17 cellular contexts compared by ENCODE assay signal in genomic region chr12:53478865-53479264, GRCh38. TPM values are rescaled to one million over a fixed set of nuclear protein-coding genes. Genes with fewer than 3 reads are reported as not detected.
A peak's percentile ranks its signal among the peaks of the same experiment; 100 is the strongest.
DNase-seq lines count a peak whose midpoint lies in the region; ATAC-seq and TF ChIP-seq lines count a peak whose summit lies in the region.
"Had no signal": no experiment of that assay in that cellular context is flagged by ENCODE, and none has a peak within 500 bp of the region (broad histone marks: within the 10 kb centered on the region; RNA-seq: fewer than 3 reads in every experiment).

No MANE protein-coding gene starts in this region.

- H3T11ph ChIP-seq in H9 (ENCODE audit: low read length): no peak overlapping the region

- H3K36me3 Mint-ChIP-seq in activated naive CD4-positive, alpha-beta T cell treated with anti-CD3 and anti-CD28 coated beads for 36 hours (ENCODE audit: low read depth): peaks cover 48% of the 10 kb centered on the region
- H3K36me3 Mint-ChIP-seq in H9 (ENCODE audit: insufficient read depth in 1 of 3, low read depth in 3 of 3): peaks cover 55 to 89% (median 88%) of the 10 kb centered on the region in 3 experiments
- peaks cover 13 to 90% (median 16%) of the 10 kb centered on the region in 3 donors for H3K36me3 Mint-ChIP-seq in CD8-positive, alpha-beta memory T cell

- H3K56ac ChIP-seq in H9 (ENCODE audit: insufficient read length, low read depth, low read length): no peak overlapping the region

- DNase-seq in activated naive CD4-positive, alpha-beta T cell treated with anti-CD3 and anti-CD28 coated beads for 36 hours: no peak
- DNase-seq in activated naive CD4-positive, alpha-beta T cell treated with Interleukin-2 at 50 U/mL for 16 hours: no peak
- no peak for DNase-seq in adipocyte (ENCODE audit: low read depth)
- peak; percentile 57 for DNase-seq in stromal cell of bone marrow (ENCODE audit: low read depth)
- no peak for DNase-seq in H9
- no peak for DNase-seq in CD8-positive, alpha-beta memory T cell
- DNase-seq in left colon: no peak
- DNase-seq: activated CD4-positive, alpha-beta T cell treated with anti-CD3 and anti-CD28 coated beads for 1 hour; activated T-cell treated with anti-CD3 and anti-CD28 coated beads, Interleukin-2, amount 50 U/mL, for 1 hour; effector CD4-positive, alpha-beta T cell; NCI-H1694; right cardiac atrium; stimulated activated naive CD4-positive, alpha-beta T cell treated with Interleukin-2 at 50 U/mL for 16 hours had no signal

- TF ChIP-seq CTCF in gastroesophageal sphincter (IDR thresholded peaks at IDR 0.05) (no peak), H9 (conservative IDR thresholded peaks at IDR 0.05) (no peak)

- no peak overlapping the region for H2BK20ac ChIP-seq in H9 (ENCODE audit: low read depth, low read length, poor library complexity, severe bottlenecking)

- H4K20me1 ChIP-seq in H9 (ENCODE audit: control insufficient read depth, insufficient read depth, insufficient read length): no peaks in the 10 kb centered on the region

- peaks cover 6% of the 10 kb centered on the region for H3K79me1 ChIP-seq in H9 (ENCODE audit: insufficient read depth, low read depth, low read length, poor library complexity, severe bottlenecking)

- H3K4me1 Mint-ChIP-seq in activated naive CD4-positive, alpha-beta T cell treated with anti-CD3 and anti-CD28 coated beads for 36 hours (ENCODE audit: low read depth): peaks cover 32% of the 10 kb centered on the region
- peaks cover 46 to 63% of the 10 kb centered on the region in 2 experiments for H3K4me1 Mint-ChIP-seq in H9
- peaks cover 21 to 44% (median 29%) of the 10 kb centered on the region in 3 donors for H3K4me1 Mint-ChIP-seq in CD8-positive, alpha-beta memory T cell

- no peak overlapping the region for H3K14ac ChIP-seq in H9 (ENCODE audit: insufficient read depth, low read length)

- no peak overlapping the region for H2AFZ ChIP-seq in H9 (ENCODE audit: low read length)

- no peaks in the 10 kb centered on the region for H3K27me3 Mint-ChIP-seq in activated naive CD4-positive, alpha-beta T cell treated with anti-CD3 and anti-CD28 coated beads for 36 hours (ENCODE audit: low read depth)
- H3K27me3 Mint-ChIP-seq in H9 (ENCODE audit: low read depth): no peaks in the 10 kb centered on the region; the same call in 1 of the 2 replicates
- H3K27me3 Mint-ChIP-seq in CD8-positive, alpha-beta memory T cell: no peaks in the 10 kb centered on the region

- H3K23me2 ChIP-seq in H9 (ENCODE audit: insufficient read length, low read depth, low read length, poor library complexity, severe bottlenecking): no peaks in the 10 kb centered on the region

- WGBS in gastroesophageal sphincter (ENCODE audit: low coverage in 1 of 2), 2 donors: 29 to 40% methylated on average over 1 of the region's 1 CpG
- 100% methylated on average over 1 of the region's 1 CpG for WGBS in H9 (ENCODE audit: extremely low coverage, insufficient read length, low lambda C conversion rate)

- intact Hi-C loops in activated naive CD4-positive, alpha-beta T cell treated with anti-CD3 and anti-CD28 coated beads for 36 hours (cut with micrococcal nuclease): no loop called here
- intact Hi-C loops in left colon (cut with DNase I, micrococcal nuclease): no loop called here

- ATAC-seq in gastroesophageal sphincter (no peak), left colon (no peak)
- ATAC-seq: right cardiac atrium had no signal

- H3K4ac ChIP-seq in H9 (ENCODE audit: low read depth, low read length): no peak overlapping the region

- H3K27ac Mint-ChIP-seq in activated naive CD4-positive, alpha-beta T cell treated with anti-CD3 and anti-CD28 coated beads for 36 hours: peak overlapping the region; percentile 30
- H3K27ac Mint-ChIP-seq in H9: peak overlapping the region in 1 of 3 experiments; percentile 44; a peak in 2 of 7 replicates
- H3K27ac Mint-ChIP-seq in CD8-positive, alpha-beta memory T cell: peak overlapping the region in 4 of 8 donors; percentile 0 to 43 (median 24)

- TF ChIP-seq EP300 in gastroesophageal sphincter (IDR thresholded peaks at IDR 0.05): no peak

- H2AK5ac ChIP-seq in H9 (ENCODE audit: insufficient read length, low read length): no peak overlapping the region

- no peaks in the 10 kb centered on the region for H3K27me3 ChIP-seq in adipocyte (replicated peaks; ENCODE audit: control insufficient read depth, insufficient read depth, low read length)
- H3K27me3 ChIP-seq in gastroesophageal sphincter: no peaks in the 10 kb centered on the region
- H3K27me3 ChIP-seq in H9 (ENCODE audit: insufficient read depth, low read length): no peaks in the 10 kb centered on the region
- no peaks in the 10 kb centered on the region for H3K27me3 ChIP-seq in CD8-positive, alpha-beta memory T cell (ENCODE audit: insufficient read depth, low read length, poor library complexity, severe bottlenecking)

- H3K9ac ChIP-seq in adipocyte (ENCODE audit: low read length): peak overlapping the region; percentile 29
- H3K9ac ChIP-seq in H9 (ENCODE audit: extremely low read depth, insufficient read length, low read length): no peak overlapping the region

- no peaks in the 10 kb centered on the region for H3K79me2 ChIP-seq in H9 (ENCODE audit: insufficient read depth, low read length)

- no peak overlapping the region for H4K8ac ChIP-seq in H9 (replicated peaks; ENCODE audit: insufficient read length, low read depth, low read length)

- H3K23ac ChIP-seq in H9 (ENCODE audit: insufficient read length, low read depth, low read length): no peak overlapping the region

- H3K9me3 Mint-ChIP-seq in activated naive CD4-positive, alpha-beta T cell treated with anti-CD3 and anti-CD28 coated beads for 36 hours: no peaks in the 10 kb centered on the region
- no peaks in the 10 kb centered on the region for H3K9me3 Mint-ChIP-seq in H9
- no peaks in the 10 kb centered on the region for H3K9me3 Mint-ChIP-seq in CD8-positive, alpha-beta memory T cell

- H3K4me3 ChIP-seq in adipocyte (ENCODE audit: low read length) (no peak overlapping the region), gastroesophageal sphincter (no peak overlapping the region)
- no peak overlapping the region for H3K4me3 ChIP-seq in CD8-positive, alpha-beta memory T cell (ENCODE audit: low read length)
- H3K4me3 ChIP-seq: HAP-1 had no signal

- no peak overlapping the region for H4K91ac ChIP-seq in H9 (ENCODE audit: insufficient read length, low read depth, low read length)

- POLR2A ChIA-PET in CD8-positive, alpha-beta memory T cell (lab: Charles Lee): interaction anchor here (0.6 kb wide), 1 partner anchor 14 kb away, joined by 3 read pairs; no protein-coding TSS in a partner anchor

- no peak overlapping the region for H2BK120ac ChIP-seq in H9 (ENCODE audit: low read depth, low read length, poor library complexity, severe bottlenecking)

- H3K4me2 ChIP-seq in H9 (ENCODE audit: insufficient read depth, insufficient read length, low read length): no peak overlapping the region

- H2BK15ac ChIP-seq in H9 (ENCODE audit: low read depth, low read length): no peak overlapping the region

- H3K9me3 ChIP-seq in adipocyte (ENCODE audit: control insufficient read depth, low read length): no peaks in the 10 kb centered on the region
- no peaks in the 10 kb centered on the region for H3K9me3 ChIP-seq in gastroesophageal sphincter
- no peaks in the 10 kb centered on the region for H3K9me3 ChIP-seq in H9 (ENCODE audit: control insufficient read depth, low read depth, low read length)
- no peaks in the 10 kb centered on the region for H3K9me3 ChIP-seq in CD8-positive, alpha-beta memory T cell (ENCODE audit: low read length)
- H3K9me3 ChIP-seq: HAP-1 had no signal

- H3K27ac ChIP-seq in gastroesophageal sphincter (peak overlapping the region in 3 of 4 donors; percentile 12 to 64 (median 30)), H9 (ENCODE audit: insufficient read length, low read depth, low read length) (no peak overlapping the region)
- no peak overlapping the region for H3K27ac ChIP-seq in CD8-positive, alpha-beta memory T cell (ENCODE audit: low read depth, low read length)

- no peak overlapping the region for H2BK12ac ChIP-seq in H9 (ENCODE audit: insufficient read length, low read depth, low read length)

- H3K18ac ChIP-seq in H9 (ENCODE audit: insufficient read length, low read depth, low read length): no peak overlapping the region

- H4K5ac ChIP-seq in H9 (ENCODE audit: insufficient read length, low read depth, low read length): no peak overlapping the region

- peaks cover 68% of the 10 kb centered on the region for H3K4me1 ChIP-seq in adipocyte (ENCODE audit: control insufficient read depth, insufficient read depth, low read length)
- peaks cover 2 to 76% (median 9%) of the 10 kb centered on the region in 3 donors for H3K4me1 ChIP-seq in gastroesophageal sphincter
- H3K4me1 ChIP-seq in H9 (ENCODE audit: insufficient read depth, low read length): no peaks in the 10 kb centered on the region
- H3K4me1 ChIP-seq in CD8-positive, alpha-beta memory T cell (ENCODE audit: insufficient read depth, low read length): no peaks in the 10 kb centered on the region

- peaks cover 86% of the 10 kb centered on the region for H3K36me3 ChIP-seq in adipocyte (ENCODE audit: control insufficient read depth, insufficient read depth, low read length, severe bottlenecking)
- peaks cover 0 to 100% of the 10 kb centered on the region in 2 donors for H3K36me3 ChIP-seq in gastroesophageal sphincter
- peaks cover 62% of the 10 kb centered on the region for H3K36me3 ChIP-seq in CD8-positive, alpha-beta memory T cell (ENCODE audit: insufficient read depth, low read length)

- no peak overlapping the region for H3K4me3 Mint-ChIP-seq in activated naive CD4-positive, alpha-beta T cell treated with anti-CD3 and anti-CD28 coated beads for 36 hours
- no peak overlapping the region for H3K4me3 Mint-ChIP-seq in H9
- H3K4me3 Mint-ChIP-seq in CD8-positive, alpha-beta memory T cell: no peak overlapping the region

- CTCF ChIA-PET in activated naive CD4-positive, alpha-beta T cell treated with anti-CD3 and anti-CD28 coated beads for 36 hours (lab: Charles Lee): interaction anchor here (0.6 to 2.0 kb wide), 3 partner anchors 29 to 133 kb away, joined by 3 to 5 read pairs (median 5); no protein-coding TSS in a partner anchor
- CTCF ChIA-PET in CD8-positive, alpha-beta memory T cell (lab: Charles Lee): interaction anchor here (1.2 to 2.6 kb wide), 3 partner anchors 10 to 30 kb away, joined by 3 to 10 read pairs (median 3); partner anchors contain the start of gene TARBP2

- TF ChIP-seq POLR2A in gastroesophageal sphincter (IDR thresholded peaks at IDR 0.05): no peak

- no peak overlapping the region for H2BK5ac ChIP-seq in H9 (ENCODE audit: insufficient read length, low read length)

RNA-seq across cellular contexts. Expression of gene MAP3K12, which starts 20.4 kb away (rescaled TPM):
- 1 to 10 TPM; 6.0 to 8.2 TPM for total RNA-seq in activated naive CD4-positive, alpha-beta T cell treated with anti-CD3 and anti-CD28 coated beads for 36 hours
- 10 to 100 TPM; 14.8 to 41.9 (median 20.3) TPM for total RNA-seq in gastroesophageal sphincter
- total RNA-seq in H9 (2021): 22.3 and 26.6 TPM in 2 replicates
- 10 to 100 TPM; 11.9 TPM for total RNA-seq in CD8-positive, alpha-beta memory T cell
- 6.9 TPM for polyA plus RNA-seq in CD8-positive, alpha-beta memory T cell
- 1 to 10 TPM; 3.2 to 6.8 TPM for total RNA-seq in left colon

RNA-seq across cellular contexts. Expression of gene TARBP2, which starts 22.2 kb away (rescaled TPM):
- total RNA-seq in activated naive CD4-positive, alpha-beta T cell treated with anti-CD3 and anti-CD28 coated beads for 36 hours: 10 to 100 TPM; 25.0 to 26.8 TPM
- total RNA-seq in gastroesophageal sphincter: 10 to 100 TPM; 12.1 to 19.6 (median 17.4) TPM
- 79.2 and 80.1 TPM in 2 replicates for total RNA-seq in H9 (2021)
- total RNA-seq in CD8-positive, alpha-beta memory T cell: 10 to 100 TPM; 62.1 to 65.1 TPM
- 26.3 TPM for polyA plus RNA-seq in CD8-positive, alpha-beta memory T cell
- 10 to 100 TPM; 21.3 to 22.3 TPM for total RNA-seq in left colon

RNA-seq across cellular contexts. Expression of gene PCBP2, which starts 27.0 kb away (rescaled TPM):
- 1,000 to 10,000 TPM; 1,085 to 1,132 TPM for total RNA-seq in activated naive CD4-positive, alpha-beta T cell treated with anti-CD3 and anti-CD28 coated beads for 36 hours
- total RNA-seq in gastroesophageal sphincter (100 to 1,000 TPM; 259 to 375 (median 354) TPM), H9 (2021) (1,184 and 1,207 TPM in 2 replicates), left colon (100 to 1,000 TPM; 586 to 592 TPM)
- total RNA-seq in CD8-positive, alpha-beta memory T cell: 1,000 to 10,000 TPM in 1 of 2 experiments, 100 to 1,000 TPM in 1; 995 to 1,025 TPM
- 104 TPM for polyA plus RNA-seq in CD8-positive, alpha-beta memory T cell

RNA-seq across cellular contexts. Expression of gene NPFF, which starts 28.4 kb away (rescaled TPM):
- not detected for total RNA-seq in activated naive CD4-positive, alpha-beta T cell treated with anti-CD3 and anti-CD28 coated beads for 36 hours
- total RNA-seq in gastroesophageal sphincter (not detected), H9 (2021) (not detected in 2 replicates), left colon (not detected)
- not detected for total RNA-seq in CD8-positive, alpha-beta memory T cell
- polyA plus RNA-seq in CD8-positive, alpha-beta memory T cell: not detected
- total RNA-seq: LHCN-M2, myocyte, right cardiac atrium had no signal
- polyA plus RNA-seq: right cardiac atrium had no signal

RNA-seq across cellular contexts. Expression of gene PRR13, which starts 37.3 kb away (rescaled TPM):
- 100 to 1,000 TPM; 207 to 216 TPM for total RNA-seq in activated naive CD4-positive, alpha-beta T cell treated with anti-CD3 and anti-CD28 coated beads for 36 hours
- total RNA-seq in gastroesophageal sphincter: 10 to 100 TPM; 54.2 to 73.2 (median 69.6) TPM
- total RNA-seq in H9 (2021): 144 and 147 TPM in 2 replicates
- 100 to 1,000 TPM; 234 to 236 TPM for total RNA-seq in CD8-positive, alpha-beta memory T cell
- 602 TPM for polyA plus RNA-seq in CD8-positive, alpha-beta memory T cell
- 100 to 1,000 TPM; 447 to 662 TPM for total RNA-seq in left colon

Comparison
In these comparisons a context has a peak if more than half of its experiments do, and no peak if none do; other contexts are left out.
1. H3K27ac ChIP-seq: peak in gastroesophageal sphincter (3 of 4); none in H9 (single experiment) and CD8-positive, alpha-beta memory T cell (single experiment).